In genomic region chr12:120932058-120932457, GRCh38 we compare ENCODE assay signal across 39 cellular contexts. TPM values are rescaled to one million over a fixed set of nuclear protein-coding genes. Genes with fewer than 3 reads are reported as not detected.
"Had no signal": no experiment of that assay in that cellular context is flagged by ENCODE, and none has a peak within 500 bp of the region (broad histone marks: within the 10 kb centered on the region; RNA-seq: fewer than 3 reads in every experiment).

No MANE protein-coding gene starts in this region.

- H3K27me3 Mint-ChIP-seq: activated CD4-positive, alpha-beta T cell treated with anti-CD3 and anti-CD28 coated beads, Interleukin-2, amount 10 ng/mL, durations not matched to agents 24 days and 14 days; activated CD8-positive, alpha-beta T cell treated with anti-CD3 and anti-CD28 coated beads for 36 hours; activated naive CD8-positive, alpha-beta T cell treated with anti-CD3 and anti-CD28 coated beads for 36 hours had no signal

- H3K36me3 Mint-ChIP-seq: activated naive CD8-positive, alpha-beta T cell treated with anti-CD3 and anti-CD28 coated beads for 36 hours had no signal

- H3K27ac Mint-ChIP-seq: activated CD4-positive, alpha-beta T cell treated with anti-CD3 and anti-CD28 coated beads, Interleukin-2, amount 10 ng/mL, durations not matched to agents 24 days and 14 days; activated CD8-positive, alpha-beta T cell treated with anti-CD3 and anti-CD28 coated beads for 36 hours; activated naive CD8-positive, alpha-beta T cell treated with anti-CD3 and anti-CD28 coated beads for 36 hours; activated T-cell treated with anti-CD3 and anti-CD28 coated beads, Interleukin-2, amount 50 U/mL, for 72 hours; activated T-helper 17 cell treated with anti-CD3 and anti-CD28 coated beads, Interleukin-2, amount 50 U/mL, for 72 hours had no signal

- H3K9me3 Mint-ChIP-seq: activated CD4-positive, alpha-beta T cell treated with anti-CD3 and anti-CD28 coated beads, Interleukin-2, amount 10 ng/mL, durations not matched to agents 24 days and 14 days; activated CD8-positive, alpha-beta T cell treated with anti-CD3 and anti-CD28 coated beads for 36 hours; activated naive CD8-positive, alpha-beta T cell treated with anti-CD3 and anti-CD28 coated beads for 36 hours; activated T-cell treated with anti-CD3 and anti-CD28 coated beads, Interleukin-2, amount 50 U/mL, for 72 hours; activated T-helper 17 cell treated with anti-CD3 and anti-CD28 coated beads, Interleukin-2, amount 50 U/mL, for 72 hours had no signal

- H3K4me3 ChIP-seq: MG63, Peyer's patch, SJSA1 had no signal

- DNase-seq: activated CD4-positive, alpha-beta T cell treated with anti-CD3 and anti-CD28 coated beads, Interleukin-2, amount 10 ng/mL, durations not matched to agents 24 days and 14 days; activated CD4-positive, alpha-beta T cell treated with anti-CD3 and anti-CD28 coated beads, Interleukin-2, amount 50 U/mL, for 4 hours; activated CD4-positive, CD25-positive, alpha-beta regulatory T cell; activated CD8-positive, alpha-beta T cell treated with anti-CD3 and anti-CD28 coated beads for 36 hours; activated effector memory CD4-positive, alpha-beta T cell treated with anti-CD3 and anti-CD28 coated beads, Interleukin-2, amount 50 U/mL, for 16 hours; activated naive CD4-positive, alpha-beta T cell; activated naive CD4-positive, alpha-beta T cell treated with anti-CD3 and anti-CD28 coated beads, Interleukin-2, amount 50 U/mL, for 16 hours; activated naive CD8-positive, alpha-beta T cell treated with anti-CD3 and anti-CD28 coated beads for 36 hours; activated T-cell treated with anti-CD3 and anti-CD28 coated beads, Interleukin-2, amount 50 U/mL, for 1 hour; activated T-cell treated with anti-CD3 and anti-CD28 coated beads, Interleukin-2, amount 50 U/mL, for 72 hours; amniotic stem cell; brain microvascular endothelial cell; central memory CD4-positive, alpha-beta T cell; Kasumi-1; KG1; MG63; NCI-H1048; NCI-H1105 treated with DMSO at 0.1 percent for 48 hours; NCI-H1436; NCI-H1694; NCI-H1930; NCI-H2081 treated with DMSO at 0.1 percent for 48 hours; NCI-H345; NCI-H524 treated with DMSO at 0.1 percent for 48 hours; RPMI8226; SHP77 treated with DMSO at 0.1 percent for 48 hours; SW 1271; T-helper 1 cell; T-helper 2 cell; T-helper 9 cell had no signal

- H3K27ac ChIP-seq: brain microvascular endothelial cell, Peyer's patch, SJSA1, VCaP had no signal

- H3K27me3 ChIP-seq: brain microvascular endothelial cell, MG63, Peyer's patch, SJSA1 had no signal

- H3K4me1 Mint-ChIP-seq: activated CD4-positive, alpha-beta T cell treated with anti-CD3 and anti-CD28 coated beads, Interleukin-2, amount 10 ng/mL, durations not matched to agents 24 days and 14 days; activated naive CD8-positive, alpha-beta T cell treated with anti-CD3 and anti-CD28 coated beads for 36 hours; activated T-helper 17 cell treated with anti-CD3 and anti-CD28 coated beads, Interleukin-2, amount 50 U/mL, for 72 hours had no signal

- H3K4me1 ChIP-seq: SJSA1 had no signal

- H3K36me3 ChIP-seq: brain microvascular endothelial cell, MG63, Peyer's patch, SJSA1 had no signal

- ATAC-seq: activated CD8-positive, alpha-beta T cell treated with anti-CD3 and anti-CD28 coated beads for 36 hours; activated T-cell treated with anti-CD3 and anti-CD28 coated beads, Interleukin-2, amount 50 U/mL, for 72 hours; activated T-helper 17 cell treated with anti-CD3 and anti-CD28 coated beads, Interleukin-2, amount 50 U/mL, for 72 hours; SK-N-SH treated with all-trans-retinoic acid at 6 μM for 48 hours had no signal

- H3K4me3 Mint-ChIP-seq: activated CD4-positive, alpha-beta T cell treated with anti-CD3 and anti-CD28 coated beads, Interleukin-2, amount 10 ng/mL, durations not matched to agents 24 days and 14 days; activated CD8-positive, alpha-beta T cell treated with anti-CD3 and anti-CD28 coated beads for 36 hours; activated naive CD8-positive, alpha-beta T cell treated with anti-CD3 and anti-CD28 coated beads for 36 hours; activated T-cell treated with anti-CD3 and anti-CD28 coated beads, Interleukin-2, amount 50 U/mL, for 72 hours; activated T-helper 17 cell treated with anti-CD3 and anti-CD28 coated beads, Interleukin-2, amount 50 U/mL, for 72 hours had no signal

- H3K9me3 ChIP-seq: MG63, Peyer's patch, SJSA1 had no signal

RNA-seq across cellular contexts. Expression of gene HNF1A, which starts 46.3 kb away (rescaled TPM):
- total RNA-seq: activated CD4-positive, alpha-beta T cell treated with anti-CD3 and anti-CD28 coated beads, Interleukin-2, amount 10 ng/mL, durations not matched to agents 24 days and 14 days; activated CD8-positive, alpha-beta memory T cell treated with anti-CD3 and anti-CD28 coated beads for 36 hours; activated CD8-positive, alpha-beta T cell treated with anti-CD3 and anti-CD28 coated beads for 36 hours; activated naive CD8-positive, alpha-beta T cell treated with anti-CD3 and anti-CD28 coated beads for 36 hours; activated T-cell treated with anti-CD3 and anti-CD28 coated beads, Interleukin-2, amount 50 U/mL, for 72 hours; activated T-helper 17 cell treated with anti-CD3 and anti-CD28 coated beads, Interleukin-2, amount 50 U/mL, for 72 hours; aorta; NCI-H460; OCI-LY7; SJSA1 had no signal
